ENCODE assay signal across 10 cellular contexts in the genomic region with DNA sequence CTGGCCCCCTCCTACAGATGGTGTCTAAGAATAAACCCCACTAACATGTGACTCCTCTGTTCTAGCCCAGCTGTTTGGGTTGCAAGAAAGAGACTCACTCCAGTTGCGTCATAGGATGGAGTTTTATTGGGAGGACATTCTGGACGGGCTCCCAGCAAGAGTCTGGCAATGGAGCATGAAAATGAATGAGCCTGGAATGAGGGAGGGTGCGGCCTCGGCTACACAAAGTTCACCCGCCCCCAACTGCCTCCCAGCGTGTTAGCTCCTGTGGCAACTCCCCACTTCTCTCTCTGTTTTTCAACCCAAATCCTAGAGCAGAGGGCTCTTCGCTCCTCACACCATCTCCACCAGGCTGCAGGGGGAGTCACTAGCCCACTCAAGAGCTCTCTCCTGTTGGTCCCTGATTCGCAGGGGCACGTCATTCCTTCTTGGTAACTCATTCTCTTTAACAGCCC. TPM values are rescaled to one million over a fixed set of nuclear protein-coding genes. Genes with fewer than 3 reads are reported as not detected.
A peak's percentile ranks its signal among the peaks of the same experiment; 100 is the strongest.
DNase-seq lines count a peak whose midpoint lies in the region; ATAC-seq and TF ChIP-seq lines count a peak whose summit lies in the region.
"Had no signal": no experiment of that assay in that cellular context is flagged by ENCODE, and none has a peak within 500 bp of the region (broad histone marks: within the 10 kb centered on the region; RNA-seq: fewer than 3 reads in every experiment).

No MANE protein-coding gene starts in this region.

- whole genome bisulfite sequencing in esophagus, 2 donors: 25 to 29% methylated on average over 9 of the region's 9 CpGs

- H3K9me3 ChIP-seq in esophagus (ENCODE audit: control insufficient read depth in 2 of 2, insufficient read depth in 1 of 2, low read depth in 1 of 2, low read length in 1 of 2) (no peaks in the 10 kb centered on the region), mucosa of descending colon (no peaks in the 10 kb centered on the region)

- peaks cover 5 to 11% of the 10 kb centered on the region in 2 donors for H3K4me1 ChIP-seq in esophagus (ENCODE audit: control insufficient read depth in 2 of 2, insufficient read depth in 2 of 2, low read length in 1 of 2)
- no peaks in the 10 kb centered on the region for H3K4me1 ChIP-seq in mucosa of descending colon (ENCODE audit: low read depth)

- H3K27ac ChIP-seq in esophagus (ENCODE audit: low read depth in 2 of 2, low read length in 1 of 2): peak overlapping the region; percentile 40 to 45
- H3K27ac ChIP-seq: SK-N-MC had no signal

- no peaks in the 10 kb centered on the region for H3K27me3 ChIP-seq in esophagus (ENCODE audit: control insufficient read depth in 1 of 2, insufficient read depth in 2 of 2, low read length in 2 of 2)

- ATAC-seq in Right ventricle myocardium inferior (peak; percentile 88), mucosa of descending colon (peak; percentile 78)
- ATAC-seq: CD8-positive, alpha-beta T cell had no signal

- no peak overlapping the region for H3K4me3 ChIP-seq in esophagus (ENCODE audit: low read depth in 1 of 2, low read length in 2 of 2)
- no peak overlapping the region for H3K4me3 ChIP-seq in mucosa of descending colon
- H3K4me3 ChIP-seq: SK-N-MC had no signal

- DNase-seq in Right ventricle myocardium inferior (ENCODE audit: missing footprints): peak; percentile 85
- no peak for DNase-seq in cardiac septum (ENCODE audit: low spot score)
- DNase-seq in mucosa of descending colon: peak in 2 of 3 donors; percentile 69 to 75
- no peak for DNase-seq in NCI-H2227 (lab: John Stamatoyannopoulos, UW; ENCODE audit: unreplicated experiment)
- no peak for DNase-seq in NCI-H510A treated with DMSO at 0.1 percent for 48 hours (lab: John Stamatoyannopoulos, UW)
- DNase-seq in NCI-H748 (lab: John Stamatoyannopoulos, UW; ENCODE audit: unreplicated experiment): no peak
- DNase-seq in GM10266 (ENCODE audit: extremely low spot score): no peak
- DNase-seq: CD8-positive, alpha-beta T cell had no signal

- TF ChIP-seq CTCF in mucosa of descending colon (IDR thresholded peaks at IDR 0.05): no peak
- TF ChIP-seq CTCF in GM10266 (IDR thresholded peaks at IDR 0.05; ENCODE audit: control insufficient read depth, insufficient read depth, low read depth, missing control alignments): no peak

- intact Hi-C loops in Right ventricle myocardium inferior (cut with DNase I): no loop called here
- intact Hi-C loops in cardiac septum (cut with DNase I): no loop called here
- intact Hi-C loops in mucosa of descending colon (cut with DNase I, micrococcal nuclease): no loop called here

- H3K36me3 ChIP-seq in esophagus (ENCODE audit: control insufficient read depth in 2 of 2, insufficient read depth in 2 of 2, low read length in 1 of 2) (no peaks in the 10 kb centered on the region), mucosa of descending colon (ENCODE audit: low read depth) (no peaks in the 10 kb centered on the region)

RNA-seq across cellular contexts. Expression of gene ADAM33, which starts 5.1 kb away (rescaled TPM):
- total RNA-seq in Right ventricle myocardium inferior (13.4 TPM), cardiac septum (3.0 TPM), mucosa of descending colon (10 to 100 TPM in 1 of 3 donors, 1 to 10 TPM in 2; 6.4 to 86.6 (median 9.7) TPM)
- 10 to 100 TPM; 27.3 to 83.1 TPM for polyA plus RNA-seq in esophagus
- total RNA-seq: CD8-positive, alpha-beta T cell had no signal

RNA-seq across cellular contexts. Expression of gene GFRA4, which starts 23.7 kb away (rescaled TPM):
- total RNA-seq in Right ventricle myocardium inferior: not detected
- total RNA-seq in cardiac septum: not detected
- not detected for polyA plus RNA-seq in esophagus
- not detected for total RNA-seq in mucosa of descending colon
- total RNA-seq: CD8-positive, alpha-beta T cell had no signal

RNA-seq across cellular contexts. Expression of gene SIGLEC1, which starts 25.5 kb away (rescaled TPM):
- total RNA-seq in Right ventricle myocardium inferior (9.5 TPM), cardiac septum (2.4 TPM), mucosa of descending colon (10 to 100 TPM in 2 of 3 donors, 1 to 10 TPM in 1; 3.3 to 21.7 (median 12.2) TPM)
- 1 to 10 TPM; 1.1 to 1.4 TPM for polyA plus RNA-seq in esophagus

RNA-seq across cellular contexts. Expression of gene HSPA12B, which starts 45.6 kb away (rescaled TPM):
- total RNA-seq in Right ventricle myocardium inferior (17.5 TPM), cardiac septum (9.2 TPM), mucosa of descending colon (1 to 10 TPM; 1.2 to 5.9 (median 3.4) TPM)
- polyA plus RNA-seq in esophagus: 1 to 10 TPM; 2.0 to 2.3 TPM
- total RNA-seq: CD8-positive, alpha-beta T cell had no signal

Comparison
In these comparisons a context has a peak if more than half of its experiments do, and no peak if none do; other contexts are left out.
1. DNase-seq: peak in Right ventricle myocardium inferior (single experiment) and mucosa of descending colon (2 of 3); none in cardiac septum (single experiment), NCI-H2227 (single experiment), NCI-H510A treated with DMSO at 0.1 percent for 48 hours (single experiment), NCI-H748 (single experiment) and GM10266 (single experiment).